ENCODE assay signal across 9 cellular contexts in the genomic region with DNA sequence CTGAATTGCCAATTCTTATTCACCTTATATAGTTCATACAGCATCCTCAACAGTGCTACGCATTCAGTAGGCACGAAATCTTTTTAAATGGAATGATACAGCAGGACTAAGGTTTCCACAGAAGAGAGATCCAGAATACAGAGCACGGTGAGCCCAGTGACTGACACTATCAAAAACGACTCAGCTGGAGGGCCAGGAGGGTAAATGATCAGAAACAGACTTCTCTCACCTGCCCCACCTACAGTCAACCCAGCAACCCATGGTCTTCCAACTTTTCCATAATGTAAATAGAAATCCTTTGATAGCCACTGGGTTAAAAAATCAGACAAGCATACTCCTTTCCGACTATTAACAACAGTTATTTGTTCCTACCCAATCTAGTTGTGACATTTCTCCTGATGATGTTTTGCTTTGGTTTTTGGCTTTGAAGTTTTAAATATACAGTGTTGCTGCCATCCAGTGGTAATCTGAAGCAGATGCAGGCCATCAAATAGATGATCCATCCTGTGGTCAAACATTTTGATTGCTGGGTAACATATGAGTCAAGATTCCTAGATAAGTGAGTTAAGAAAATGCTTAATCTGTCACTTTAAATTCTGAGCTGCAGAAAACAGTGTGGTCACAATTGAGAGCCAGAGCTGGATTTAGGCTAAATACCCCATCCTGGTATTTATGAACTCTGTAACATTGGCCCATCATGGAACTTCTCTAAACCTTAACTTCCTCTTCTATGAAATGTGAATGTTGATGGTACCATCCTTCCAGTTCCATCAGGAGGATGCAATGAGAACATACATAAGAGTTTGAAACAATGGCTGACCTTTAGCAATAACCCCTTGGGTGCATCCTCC. TPM values are rescaled to one million over a fixed set of nuclear protein-coding genes. Genes with fewer than 3 reads are reported as not detected.
DNase-seq lines count a peak whose midpoint lies in the region; ATAC-seq and TF ChIP-seq lines count a peak whose summit lies in the region.
"Had no signal": no experiment of that assay in that cellular context is flagged by ENCODE, and none has a peak within 500 bp of the region (broad histone marks: within the 10 kb centered on the region; RNA-seq: fewer than 3 reads in every experiment).

No MANE protein-coding gene starts in this region.

- H3K36me3 Mint-ChIP-seq in T-cell, result no peaks in the 10 kb centered on the region
- H3K36me3 Mint-ChIP-seq: natural killer cell treated with Interleukin-12 subunit alpha and Interleukin-12 subunit beta and Interleukin-15 and Interleukin-18, amount 100 ng/mL, for 72 hours had no signal

- peak; percentile 95 for TF ChIP-seq RAD21 in neural cell (conservative IDR thresholded peaks at IDR 0.05)

- no peak overlapping the region for H3K27ac Mint-ChIP-seq in T-cell
- H3K27ac Mint-ChIP-seq: natural killer cell treated with Interleukin-12 subunit alpha and Interleukin-12 subunit beta and Interleukin-15 and Interleukin-18, amount 100 ng/mL, for 72 hours had no signal

- no peaks in the 10 kb centered on the region for H3K79me2 ChIP-seq in neural cell (replicated peaks; ENCODE audit: insufficient read depth, low read length)

- no peak overlapping the region for H3K4me2 ChIP-seq in neural cell (ENCODE audit: low read length)

- ATAC-seq in GM19463 (IDR thresholded peaks at IDR 0.05; ENCODE audit: unreplicated experiment), result peak; percentile 65
- ATAC-seq in GM19324 (IDR thresholded peaks at IDR 0.05; ENCODE audit: low FRiP score, unreplicated experiment), result no peak
- no peak for ATAC-seq in T-cell (replicated peaks in 1 of 4)

- peaks cover 2 to 9% of the 10 kb centered on the region in 2 donors for H3K27me3 Mint-ChIP-seq in T-cell

- no peaks in the 10 kb centered on the region for H3K36me3 ChIP-seq in neural cell (ENCODE audit: insufficient read depth, low read length)

- TF ChIP-seq CTCF in epithelial cell of proximal tubule (conservative IDR thresholded peaks at IDR 0.05; ENCODE audit: low read depth, low read length) (peak; percentile 81), neural cell (IDR thresholded peaks at IDR 0.05; ENCODE audit: poor library complexity, severe bottlenecking) (peak; percentile 96)

- H3K4me3 ChIP-seq in epithelial cell of proximal tubule (ENCODE audit: low read depth, low read length) (no peak overlapping the region), neural cell (ENCODE audit: low read length) (no peak overlapping the region)

- H3K27me3 ChIP-seq in neural cell (ENCODE audit: insufficient read depth, low read depth, low read length), result no peaks in the 10 kb centered on the region

- CTCF ChIA-PET in T-cell (lab: Charles Lee), result interaction anchor here in 1 of 2 donors (1.0 kb wide), 1 partner anchor 1109 kb away, joined by 3 read pairs; no protein-coding TSS in a partner anchor

- H3K9me2 ChIP-seq in neural cell (ENCODE audit: insufficient read depth, low read length), result no peaks in the 10 kb centered on the region

- H2AFZ ChIP-seq in neural cell (ENCODE audit: low read depth, low read length), result no peak overlapping the region

- H3K27ac ChIP-seq in neural cell (ENCODE audit: low read length), result no peak overlapping the region

- POLR2A ChIA-PET in T-cell (lab: Charles Lee), result no interaction called here

- no peak for TF ChIP-seq EP300 in neural cell (conservative IDR thresholded peaks at IDR 0.05; ENCODE audit: poor library complexity, severe bottlenecking)

- no peak overlapping the region for H3K9ac ChIP-seq in neural cell (ENCODE audit: low read length)

- H3K9me3 ChIP-seq in neural cell (ENCODE audit: low read length), result no peaks in the 10 kb centered on the region

- DNase-seq in DMS114 treated with DMSO at 0.1 percent for 48 hours (lab: John Stamatoyannopoulos, UW; ENCODE audit: unreplicated experiment) (peak; percentile 46), M059J (ENCODE audit: low read depth) (peak; percentile 51), RKO (ENCODE audit: low spot score) (peak; percentile 84), epithelial cell of proximal tubule (ENCODE audit: low read depth) (peak; percentile 13), T-cell (no peak)

- no peak overlapping the region for H3K4me3 Mint-ChIP-seq in T-cell
- H3K4me3 Mint-ChIP-seq: natural killer cell treated with Interleukin-12 subunit alpha and Interleukin-12 subunit beta and Interleukin-15 and Interleukin-18, amount 100 ng/mL, for 72 hours had no signal

- no peaks in the 10 kb centered on the region for H4K20me1 ChIP-seq in neural cell (ENCODE audit: insufficient read depth)

- H3K9me3 Mint-ChIP-seq in T-cell, result no peaks in the 10 kb centered on the region
- H3K9me3 Mint-ChIP-seq: natural killer cell treated with Interleukin-12 subunit alpha and Interleukin-12 subunit beta and Interleukin-15 and Interleukin-18, amount 100 ng/mL, for 72 hours had no signal

- no peaks in the 10 kb centered on the region for H3F3A ChIP-seq in neural cell (ENCODE audit: insufficient read depth, low read length, poor library complexity, severe bottlenecking)

- H3K4me1 Mint-ChIP-seq in T-cell, result no peaks in the 10 kb centered on the region

TF ChIP-seq in neural cell, 6 proteins besides CTCF, POLR2A, EP300 and RAD21:
- TF ChIP-seq TAF1 (IDR thresholded peaks at IDR 0.05; ENCODE audit: low read depth), result no peak
- no peak for TF ChIP-seq POLR2AphosphoS5 (IDR thresholded peaks at IDR 0.05)
- no peak for TF ChIP-seq EZH2 (IDR thresholded peaks at IDR 0.05; ENCODE audit: borderline replicate concordance, insufficient read depth, low read length, poor library complexity, severe bottlenecking)
- TF ChIP-seq, protein P1, sequence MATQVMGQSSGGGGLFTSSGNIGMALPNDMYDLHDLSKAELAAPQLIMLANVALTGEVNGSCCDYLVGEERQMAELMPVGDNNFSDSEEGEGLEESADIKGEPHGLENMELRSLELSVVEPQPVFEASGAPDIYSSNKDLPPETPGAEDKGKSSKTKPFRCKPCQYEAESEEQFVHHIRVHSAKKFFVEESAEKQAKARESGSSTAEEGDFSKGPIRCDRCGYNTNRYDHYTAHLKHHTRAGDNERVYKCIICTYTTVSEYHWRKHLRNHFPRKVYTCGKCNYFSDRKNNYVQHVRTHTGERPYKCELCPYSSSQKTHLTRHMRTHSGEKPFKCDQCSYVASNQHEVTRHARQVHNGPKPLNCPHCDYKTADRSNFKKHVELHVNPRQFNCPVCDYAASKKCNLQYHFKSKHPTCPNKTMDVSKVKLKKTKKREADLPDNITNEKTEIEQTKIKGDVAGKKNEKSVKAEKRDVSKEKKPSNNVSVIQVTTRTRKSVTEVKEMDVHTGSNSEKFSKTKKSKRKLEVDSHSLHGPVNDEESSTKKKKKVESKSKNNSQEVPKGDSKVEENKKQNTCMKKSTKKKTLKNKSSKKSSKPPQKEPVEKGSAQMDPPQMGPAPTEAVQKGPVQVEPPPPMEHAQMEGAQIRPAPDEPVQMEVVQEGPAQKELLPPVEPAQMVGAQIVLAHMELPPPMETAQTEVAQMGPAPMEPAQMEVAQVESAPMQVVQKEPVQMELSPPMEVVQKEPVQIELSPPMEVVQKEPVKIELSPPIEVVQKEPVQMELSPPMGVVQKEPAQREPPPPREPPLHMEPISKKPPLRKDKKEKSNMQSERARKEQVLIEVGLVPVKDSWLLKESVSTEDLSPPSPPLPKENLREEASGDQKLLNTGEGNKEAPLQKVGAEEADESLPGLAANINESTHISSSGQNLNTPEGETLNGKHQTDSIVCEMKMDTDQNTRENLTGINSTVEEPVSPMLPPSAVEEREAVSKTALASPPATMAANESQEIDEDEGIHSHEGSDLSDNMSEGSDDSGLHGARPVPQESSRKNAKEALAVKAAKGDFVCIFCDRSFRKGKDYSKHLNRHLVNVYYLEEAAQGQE (IDR thresholded peaks at IDR 0.05; ENCODE audit: borderline replicate concordance), result no peak
- TF ChIP-seq SMC3 (conservative IDR thresholded peaks at IDR 0.05; ENCODE audit: poor library complexity), result peak; percentile 97
- no peak for TF ChIP-seq MXI1 (conservative IDR thresholded peaks at IDR 0.05; ENCODE audit: poor library complexity, severe bottlenecking)

RNA-seq across cellular contexts. Expression of a gene that starts 42.0 kb away (rescaled TPM):
- not detected in 2 replicates for total RNA-seq in M059J (2014; rRNA removed; shearing (Covaris generic))
- not detected in 2 replicates for total RNA-seq in epithelial cell of proximal tubule
- polyA plus RNA-seq in neural cell, result not detected in 2 replicates
- not detected in 2 replicates for polyA minus RNA-seq in neural cell
- not detected for total RNA-seq in T-cell
- total RNA-seq: natural killer cell treated with Interleukin-12 subunit alpha and Interleukin-12 subunit beta and Interleukin-15 and Interleukin-18, amount 100 ng/mL, for 72 hours had no signal

Comparison
In these comparisons a context has a peak if more than half of its experiments do, and no peak if none do; other contexts are left out.
1. DNase-seq: peak in DMS114 treated with DMSO at 0.1 percent for 48 hours (single experiment), M059J (single experiment), RKO (single experiment) and epithelial cell of proximal tubule (single experiment); none in T-cell (0 of 34).